Comparison of ENCODE assay signal across 33 cellular contexts in the genomic region with DNA sequence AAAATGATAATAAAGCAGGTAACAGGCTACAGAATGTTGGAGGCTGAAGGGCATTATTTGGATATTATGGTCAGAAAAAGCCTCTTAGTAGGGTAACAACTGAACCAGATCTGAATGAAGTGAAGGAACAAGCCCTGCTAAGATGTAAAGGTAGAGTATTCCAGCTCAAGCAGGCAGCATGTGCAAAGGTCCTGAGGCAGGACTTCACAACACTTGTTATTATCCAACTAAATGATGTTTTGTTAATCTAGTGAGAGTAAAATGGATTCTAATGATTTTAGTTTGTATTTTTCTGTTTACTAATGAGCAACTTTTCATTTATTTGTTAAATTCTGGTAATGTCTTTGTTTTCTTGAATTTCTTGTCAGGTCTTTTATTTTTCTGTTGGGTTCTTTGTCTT.
"Had no signal": no experiment of that assay in that cellular context is flagged by ENCODE, and none has a peak within 500 bp of the region (broad histone marks: within the 10 kb centered on the region; RNA-seq: fewer than 3 reads in every experiment).

No MANE protein-coding gene starts in this region.

- H3K4me3 ChIP-seq: adrenal gland, ascending aorta, cardiac muscle cell had no signal

- H3K4me1 ChIP-seq: adrenal gland had no signal

- FAIRE-seq: bronchial epithelial cell, TTC549 had no signal

- DNase-seq: activated B cell treated with CpG ODN at 0.5 μM for 24 hours; activated CD4-positive, alpha-beta memory T cell treated with anti-CD3 and anti-CD28 coated beads for 36 hours; activated CD4-positive, alpha-beta T cell treated with anti-CD3 and anti-CD28 coated beads for 4 hours; activated CD4-positive, alpha-beta T cell treated with anti-CD3 and anti-CD28 coated beads, Interleukin-2, amount 10 ng/mL, durations not matched to agents 24 days and 14 days; activated CD4-positive, alpha-beta T cell treated with anti-CD3 and anti-CD28 coated beads, Interleukin-2, amount 50 U/mL, for 1 hour; activated CD4-positive, alpha-beta T cell treated with anti-CD3 and anti-CD28 coated beads, Interleukin-2, amount 50 U/mL, for 4 hours; activated CD4-positive, CD25-positive, alpha-beta regulatory T cell treated with anti-CD3 and anti-CD28 coated beads, Interleukin-2, amount 50 U/mL, for 72 hours; activated CD8-positive, alpha-beta memory T cell treated with anti-CD3 and anti-CD28 coated beads, Interleukin-2, amount 50 U/mL, for 4 hours; activated CD8-positive, alpha-beta T cell treated with anti-CD3 and anti-CD28 coated beads for 36 hours; activated effector memory CD4-positive, alpha-beta T cell treated with anti-CD3 and anti-CD28 coated beads, Interleukin-2, amount 50 U/mL, for 16 hours; activated gamma-delta T cell treated with Interleukin-2 at 50 U/mL for 16 hours; activated naive CD4-positive, alpha-beta T cell; activated naive CD4-positive, alpha-beta T cell treated with anti-CD3 and anti-CD28 coated beads, Interleukin-2, amount 10 ng/mL, durations not matched to agents 7 days and 5 days; activated naive CD8-positive, alpha-beta T cell treated with anti-CD3 and anti-CD28 coated beads for 36 hours; activated T-cell treated with anti-CD3 and anti-CD28 coated beads for 4 hours; activated T-cell treated with anti-CD3 and anti-CD28 coated beads, Interleukin-2, amount 50 U/mL, for 1 hour; activated T-cell treated with anti-CD3 and anti-CD28 coated beads, Interleukin-2, amount 50 U/mL, for 4 hours; activated T-cell treated with anti-CD3 and anti-CD28 coated beads, Interleukin-2, amount 50 U/mL, for 72 hours; adrenal gland; amniotic stem cell; anterior cingulate cortex; caudate nucleus; cerebellar nuclear complex; T-helper 1 cell; T-helper 2 cell; T-helper 9 cell had no signal

- H3K27ac ChIP-seq: adrenal gland, ascending aorta, cardiac muscle cell, VCaP had no signal

- ATAC-seq: activated CD8-positive, alpha-beta T cell treated with anti-CD3 and anti-CD28 coated beads for 36 hours; activated naive CD4-positive, alpha-beta T cell treated with anti-CD3 and anti-CD28 coated beads, Interleukin-2, amount 50 U/mL, for 72 hours; activated T-cell treated with anti-CD3 and anti-CD28 coated beads, Interleukin-2, amount 50 U/mL, for 4 hours; activated T-cell treated with anti-CD3 and anti-CD28 coated beads, Interleukin-2, amount 50 U/mL, for 72 hours; activated T-helper 17 cell treated with anti-CD3 and anti-CD28 coated beads, Interleukin-2, amount 50 U/mL, for 72 hours had no signal

- H3K27me3 ChIP-seq: adrenal gland, ascending aorta, cardiac muscle cell had no signal

- H3K36me3 ChIP-seq: adrenal gland, ascending aorta, cardiac muscle cell had no signal

- H3K9me3 ChIP-seq: adrenal gland, ascending aorta had no signal
